In the genomic region with DNA sequence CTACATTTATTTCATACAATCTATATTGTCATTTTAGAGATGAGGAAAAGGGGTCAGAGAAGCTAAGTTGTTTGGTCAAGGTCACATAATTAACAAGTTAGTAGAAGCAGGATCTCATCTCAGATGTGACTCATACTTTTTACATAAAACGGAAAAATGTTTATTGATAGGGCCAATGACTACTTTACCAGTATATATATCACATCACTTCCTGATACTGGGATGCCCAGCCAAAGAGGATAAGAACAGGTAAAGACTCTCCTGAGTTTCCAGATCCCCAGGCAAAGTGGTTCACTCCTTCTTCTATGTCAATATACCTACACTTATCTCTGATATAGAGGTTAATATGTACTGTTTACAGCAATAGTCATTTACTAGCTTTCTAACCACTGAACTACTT, we compare ENCODE assay signal across 30 cellular contexts. TPM values are rescaled to one million over a fixed set of nuclear protein-coding genes. Genes with fewer than 3 reads are reported as not detected.
"Had no signal": no experiment of that assay in that cellular context is flagged by ENCODE, and none has a peak within 500 bp of the region (broad histone marks: within the 10 kb centered on the region; RNA-seq: fewer than 3 reads in every experiment).

No MANE protein-coding gene starts in this region.

- H3K9me3 Mint-ChIP-seq: effector memory CD8-positive, alpha-beta T cell; immature natural killer cell; naive thymus-derived CD4-positive, alpha-beta T cell; nephron progenitor cell; stimulated activated naive B cell treated with anti-CD40 and anti-IgM and Interleukin-4, amounts not matched to agents 10 μg/mL and 1 μg/mL and 100 μg/mL, for 72 hours; stimulated activated naive CD8-positive, alpha-beta T cell treated with anti-CD3 and anti-CD28 coated beads, Interleukin-15, amount 100 ng/mL, for 72 hours had no signal

- H3K9me3 ChIP-seq: esophagus squamous epithelium, gastroesophageal sphincter, psoas muscle, thoracic aorta had no signal

- H3K27me3 Mint-ChIP-seq: effector memory CD8-positive, alpha-beta T cell; naive thymus-derived CD4-positive, alpha-beta T cell; stimulated activated naive B cell treated with anti-CD40 and anti-IgM and Interleukin-4, amounts not matched to agents 10 μg/mL and 1 μg/mL and 100 μg/mL, for 72 hours; stimulated activated naive CD8-positive, alpha-beta T cell treated with anti-CD3 and anti-CD28 coated beads, Interleukin-15, amount 100 ng/mL, for 72 hours had no signal

- ATAC-seq: effector memory CD8-positive, alpha-beta T cell; gastroesophageal sphincter; left cardiac atrium; left ventricle myocardium superior; naive thymus-derived CD4-positive, alpha-beta T cell; psoas muscle; sciatic nerve; stimulated activated naive B cell treated with anti-CD40 and anti-IgM and Interleukin-4, amounts not matched to agents 10 μg/mL and 1 μg/mL and 100 μg/mL, for 72 hours; stimulated activated naive CD8-positive, alpha-beta T cell treated with anti-CD3 and anti-CD28 coated beads, Interleukin-15, amount 100 ng/mL, for 72 hours had no signal

- H3K4me1 ChIP-seq: esophagus squamous epithelium, gastroesophageal sphincter, psoas muscle had no signal

- H3K27ac Mint-ChIP-seq: immature natural killer cell; nephron progenitor cell; stimulated activated naive B cell treated with anti-CD40 and anti-IgM and Interleukin-4, amounts not matched to agents 10 μg/mL and 1 μg/mL and 100 μg/mL, for 72 hours; stimulated activated naive CD8-positive, alpha-beta T cell treated with anti-CD3 and anti-CD28 coated beads, Interleukin-15, amount 100 ng/mL, for 72 hours had no signal

- DNase-seq: dorsolateral prefrontal cortex; effector memory CD8-positive, alpha-beta T cell; esophagus squamous epithelium; foreskin fibroblast; glutamatergic neuron; immature natural killer cell; kidney; left cardiac atrium; left ventricle myocardium superior; mesenchymal stem cell; naive thymus-derived CD4-positive, alpha-beta T cell; nephron progenitor cell; psoas muscle; retina; stimulated activated CD4-positive, alpha-beta T cell treated with anti-CD3 and anti-CD28 coated beads, Interleukin-2, amount 100 ng/mL, for 24 hours; stimulated activated CD4-positive, alpha-beta T cell treated with anti-CD3 and anti-CD28 coated beads, Interleukin-4, amount 100 ng/mL, for 4 hours; stimulated activated naive B cell treated with anti-CD40 and anti-IgM and Interleukin-4, amounts not matched to agents 10 μg/mL and 1 μg/mL and 100 μg/mL, for 72 hours; stimulated activated naive CD8-positive, alpha-beta T cell treated with anti-CD3 and anti-CD28 coated beads, Interleukin-15, amount 100 ng/mL, for 72 hours; trophoblast cell had no signal

- H3K4me1 Mint-ChIP-seq: immature natural killer cell; nephron progenitor cell; stimulated activated naive CD8-positive, alpha-beta T cell treated with anti-CD3 and anti-CD28 coated beads, Interleukin-15, amount 100 ng/mL, for 72 hours had no signal

- H3K4me3 ChIP-seq: coronary artery, dorsolateral prefrontal cortex, esophagus squamous epithelium, gastroesophageal sphincter, lung, psoas muscle, thoracic aorta had no signal

- H3K4me3 Mint-ChIP-seq: effector memory CD8-positive, alpha-beta T cell; immature natural killer cell; naive thymus-derived CD4-positive, alpha-beta T cell; nephron progenitor cell; stimulated activated naive B cell treated with anti-CD40 and anti-IgM and Interleukin-4, amounts not matched to agents 10 μg/mL and 1 μg/mL and 100 μg/mL, for 72 hours; stimulated activated naive CD8-positive, alpha-beta T cell treated with anti-CD3 and anti-CD28 coated beads, Interleukin-15, amount 100 ng/mL, for 72 hours had no signal

RNA-seq across cellular contexts. Expression of gene DIO1, which starts 25.4 kb away (rescaled TPM):
- total RNA-seq: chondrocyte; epithelial cell of proximal tubule; esophagus squamous epithelium; gastroesophageal sphincter; left cardiac atrium; left ventricle myocardium superior; naive thymus-derived CD4-positive, alpha-beta T cell; omental fat pad; psoas muscle; sciatic nerve; skeletal muscle tissue; subcutaneous adipose tissue; thoracic aorta; urinary bladder had no signal
